13 cellular contexts compared by ENCODE assay signal in the genomic region with DNA sequence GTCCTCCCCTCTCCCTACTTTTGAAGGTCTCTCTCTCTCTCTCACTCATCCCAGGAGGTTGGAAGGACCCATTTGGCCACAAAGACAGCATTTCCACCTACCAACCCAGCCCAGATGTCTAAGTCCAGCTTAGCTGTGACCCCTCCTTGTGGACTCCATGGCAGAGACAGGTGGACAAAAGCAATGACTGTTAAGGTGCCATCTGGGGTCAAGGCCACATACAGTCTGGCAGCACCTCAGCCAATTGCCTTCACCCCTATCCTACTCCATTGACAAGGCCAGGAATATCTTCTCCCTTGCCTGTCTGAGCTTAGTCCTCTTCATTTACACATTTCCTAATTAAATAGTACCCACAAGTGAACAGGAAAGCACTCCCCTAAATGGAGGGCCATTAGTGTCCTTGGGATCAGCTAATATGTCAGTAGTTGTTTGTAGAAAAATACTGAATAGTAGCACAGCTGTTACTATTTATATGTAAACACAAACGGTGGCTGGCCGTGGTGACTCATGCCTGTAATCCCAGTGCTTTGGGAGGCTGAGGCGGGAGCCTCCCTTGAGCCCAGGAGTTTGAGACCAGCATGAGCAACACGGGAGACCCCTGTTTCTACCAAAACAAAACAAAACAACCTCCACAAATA. TPM values are rescaled to one million over a fixed set of nuclear protein-coding genes. Genes with fewer than 3 reads are reported as not detected.
DNase-seq lines count a peak whose midpoint lies in the region; ATAC-seq, FAIRE-seq and TF ChIP-seq lines count a peak whose summit lies in the region.
"Had no signal": no experiment of that assay in that cellular context is flagged by ENCODE, and none has a peak within 500 bp of the region (broad histone marks: within the 10 kb centered on the region; RNA-seq: fewer than 3 reads in every experiment).

No MANE protein-coding gene starts in this region.

- ATAC-seq in A549 = peak; percentile 66 to 82

- no peak for FAIRE-seq in A549 (lab: Jason Lieb, UNC)

- TF ChIP-seq RAD21 in A549 (conservative IDR thresholded peaks at IDR 0.05 in 1 of 2, IDR thresholded peaks at IDR 0.05 in 1 of 2) = no peak

- TF ChIP-seq POLR2A in A549 (IDR thresholded peaks at IDR 0.05; ENCODE audit: low read length) = no peak
- no peak for TF ChIP-seq POLR2A in tibial nerve (IDR thresholded peaks at IDR 0.05)

- H3K4me3 ChIP-seq in A549 (no peak overlapping the region), tibial nerve (no peak overlapping the region)
- H3K4me3 ChIP-seq: BLaER1 had no signal

- H3K4me1 ChIP-seq in A549 = peaks cover 18% of the 10 kb centered on the region
- no peaks in the 10 kb centered on the region for H3K4me1 ChIP-seq in tibial nerve
- H3K4me1 ChIP-seq: BLaER1 had no signal

- H3K36me3 ChIP-seq in tibial nerve = no peaks in the 10 kb centered on the region
- H3K36me3 ChIP-seq: BLaER1 had no signal

- WGBS in A549 (ENCODE audit: missing lambda C conversion rate) = 2% methylated on average over 4 of the region's 4 CpGs
- WGBS in tibial nerve, 2 donors = 45 to 46% methylated on average over 4 of the region's 4 CpGs

- H3K27me3 ChIP-seq in tibial nerve = no peaks in the 10 kb centered on the region
- H3K27me3 ChIP-seq: BLaER1 had no signal

- peak; percentile 17 to 44 for DNase-seq in A549 (ENCODE audit: low read depth in 1 of 2, low spot score in 1 of 2)
- peak; percentile 63 for DNase-seq in HT-29 (ENCODE audit: low spot score)
- peak; percentile 63 for DNase-seq in iPS DF 19.7 (ENCODE audit: low read depth, low spot score)
- no peak for DNase-seq in tibial nerve (ENCODE audit: low spot score in 2 of 2)
- no peak for DNase-seq in T-helper 2 cell
- DNase-seq in HK-2 (ENCODE audit: unreplicated experiment) = no peak
- DNase-seq in stimulated activated naive CD4-positive, alpha-beta T cell treated with Interleukin-2 at 50 U/mL for 16 hours (lab: John Stamatoyannopoulos, UW) = no peak
- DNase-seq: activated B cell treated with CpG ODN at 0.5 μM for 24 hours, aorta, kidney glomerular epithelial cell, NCI-H1694 treated with DMSO at 0.1 percent for 48 hours had no signal

- H3K9me3 ChIP-seq in A549 (no peaks in the 10 kb centered on the region), tibial nerve (peaks cover 0 to under 1% (median 0%) of the 10 kb centered on the region in 4 donors)
- H3K9me3 ChIP-seq: BLaER1 had no signal

- TF ChIP-seq CTCF in A549 (IDR thresholded peaks at IDR 0.05) (no peak), VCaP (conservative IDR thresholded peaks at IDR 0.05) (no peak), tibial nerve (IDR thresholded peaks at IDR 0.05) (no peak)

- peak overlapping the region; percentile 52 for H3K4me2 ChIP-seq in A549
- H3K4me2 ChIP-seq: BLaER1 had no signal

- POLR2A ChIA-PET in A549 (lab: Yijun Ruan, JAX) = no interaction called here

- no peak for TF ChIP-seq EP300 in A549 (IDR thresholded peaks at IDR 0.05)
- TF ChIP-seq EP300 in tibial nerve (IDR thresholded peaks at IDR 0.05) = no peak

- H3K27ac ChIP-seq in A549 (peak overlapping the region in 1 of 2 experiments; percentile 42; a peak in 2 of 6 replicates), VCaP (peak overlapping the region; percentile 49), tibial nerve (no peak overlapping the region)
- H3K27ac ChIP-seq: BLaER1 had no signal

- CTCF ChIA-PET in A549 (lab: Yijun Ruan, JAX) = interaction anchor here (1.2 kb wide), 1 partner anchor 53 kb away, joined by 3 read pairs; no protein-coding TSS in a partner anchor

TF ChIP-seq in A549, 52 proteins besides CTCF, POLR2A, EP300 and RAD21:
- no peak for TF ChIP-seq NFE2L2 (conservative IDR thresholded peaks at IDR 0.05; ENCODE audit: low read length)
- TF ChIP-seq FOSL2 (IDR thresholded peaks at IDR 0.05) = no peak
- TF ChIP-seq FOSL2 (CRISPR knock-in tag; IDR thresholded peaks at IDR 0.05) = peak; percentile 80
- TF ChIP-seq KDM1A (IDR thresholded peaks at IDR 0.05; ENCODE audit: low read depth) = no peak
- no peak for TF ChIP-seq CEBPB (IDR thresholded peaks at IDR 0.05)

RNA-seq across cellular contexts. Expression of gene GCM1, which starts 28.8 kb away (rescaled TPM):
- 0.03 TPM in 1 of 2 replicates, not detected in the other for polyA plus RNA-seq in A549 (2011; rRNA removed)
- polyA plus RNA-seq in A549 (2012; cell fraction: cytosol; rRNA removed) = not detected in 2 replicates
- polyA plus RNA-seq in A549 (2012; cell fraction: nucleus; rRNA removed) = 0.02 TPM in 2 replicates
- polyA plus RNA-seq in A549 (2017; fragmentation: RNase III; extraction: RNeasy Plus Mini Kit Qiagen cat#74134 plus additional on column Dnase treatment) = 0.04 to 0.08 TPM in 2 of 3 replicates, not detected in the other
- polyA minus RNA-seq in A549 (2011; rRNA and poly(A)+ RNA removed) = 0.08 TPM in 1 of 2 replicates, not detected in the other
- not detected in 2 replicates for total RNA-seq in HT-29 (2014; rRNA removed; shearing (Covaris generic))
- total RNA-seq in tibial nerve = under 1 TPM in 1 of 4 donors, not detected in 3; 0.30 TPM
- polyA plus RNA-seq: aorta had no signal

RNA-seq across cellular contexts. Expression of gene FBXO9, which starts 54.7 kb away (rescaled TPM):
- polyA plus RNA-seq in A549 (2011; rRNA removed) = 67.6 and 72.1 TPM in 2 replicates
- polyA plus RNA-seq in A549 (2012; cell fraction: cytosol; rRNA removed) = 35.5 and 39.3 TPM in 2 replicates
- polyA plus RNA-seq in A549 (2012; cell fraction: nucleus; rRNA removed) = 52.1 and 80.7 TPM in 2 replicates
- 30.2 to 34.0 TPM (median 32.1 TPM) in 3 replicates for polyA plus RNA-seq in A549 (2017; fragmentation: RNase III; extraction: RNeasy Plus Mini Kit Qiagen cat#74134 plus additional on column Dnase treatment)
- polyA minus RNA-seq in A549 (2011; rRNA and poly(A)+ RNA removed) = 39.6 and 46.9 TPM in 2 replicates
- 42.7 and 42.8 TPM in 2 replicates for total RNA-seq in HT-29 (2014; rRNA removed; shearing (Covaris generic))
- 10 to 100 TPM; 50.6 to 71.8 (median 66.7) TPM for total RNA-seq in tibial nerve

RNA-seq across cellular contexts. Expression of gene CILK1, which starts 58.3 kb away (rescaled TPM):
- 7.4 and 7.9 TPM in 2 replicates for polyA plus RNA-seq in A549 (2011; rRNA removed)
- polyA plus RNA-seq in A549 (2012; cell fraction: cytosol; rRNA removed) = 1.6 and 2.1 TPM in 2 replicates
- polyA plus RNA-seq in A549 (2012; cell fraction: nucleus; rRNA removed) = 0.86 and 1.3 TPM in 2 replicates
- polyA plus RNA-seq in A549 (2017; fragmentation: RNase III; extraction: RNeasy Plus Mini Kit Qiagen cat#74134 plus additional on column Dnase treatment) = 1.8 to 2.1 TPM (median 1.9 TPM) in 3 replicates
- polyA minus RNA-seq in A549 (2011; rRNA and poly(A)+ RNA removed) = 5.1 and 5.4 TPM in 2 replicates
- 3.8 and 4.4 TPM in 2 replicates for total RNA-seq in HT-29 (2014; rRNA removed; shearing (Covaris generic))
- total RNA-seq in tibial nerve = 10 to 100 TPM; 11.1 to 19.0 (median 16.4) TPM

Comparison
In these comparisons a context has a peak if more than half of its experiments do, and no peak if none do; other contexts are left out.
1. DNase-seq: peak in A549 (2 of 2), HT-29 (single experiment) and iPS DF 19.7 (single experiment); none in tibial nerve (0 of 2), T-helper 2 cell (0 of 5), HK-2 (single experiment) and stimulated activated naive CD4-positive, alpha-beta T cell treated with Interleukin-2 at 50 U/mL for 16 hours (single experiment).